Comparison of ENCODE assay signal across 18 cellular contexts in genomic region chr6:81937296-81937937, GRCh38.
DNase-seq lines count a peak whose midpoint lies in the region; ATAC-seq and TF ChIP-seq lines count a peak whose summit lies in the region.
"Had no signal": no experiment of that assay in that cellular context is flagged by ENCODE, and none has a peak within 500 bp of the region (broad histone marks: within the 10 kb centered on the region; RNA-seq: fewer than 3 reads in every experiment).

No MANE protein-coding gene starts in this region.

- no peak overlapping the region for H3K14ac ChIP-seq in neuronal stem cell (ENCODE audit: low read length)

- WGBS in neuronal stem cell (ENCODE audit: extremely low coverage in 2 of 2, insufficient read length in 2 of 2, insufficient replicate concordance in 1 of 2), 2 donors = no CpG with 5 or more reads among the region's 6 CpGs

- H3K27ac ChIP-seq in epithelial cell of prostate = peak overlapping the region; percentile 99
- no peak overlapping the region for H3K27ac ChIP-seq in neuronal stem cell (replicated peaks; ENCODE audit: low read length)
- no peak overlapping the region for H3K27ac ChIP-seq in neural progenitor cell
- no peak overlapping the region for H3K27ac ChIP-seq in upper lobe of right lung
- H3K27ac ChIP-seq: RWPE1 had no signal

- no peaks in the 10 kb centered on the region for H3K4me1 ChIP-seq in neuronal stem cell (ENCODE audit: control insufficient read depth in 2 of 2, insufficient read depth in 1 of 2, low read depth in 1 of 2, low read length in 2 of 2)
- H3K4me1 ChIP-seq in neural progenitor cell = peaks cover 14% of the 10 kb centered on the region
- no peaks in the 10 kb centered on the region for H3K4me1 ChIP-seq in upper lobe of right lung

- H3K4me3 ChIP-seq in neuronal stem cell (ENCODE audit: low read length in 2 of 2) (no peak overlapping the region), neural progenitor cell (no peak overlapping the region), upper lobe of right lung (no peak overlapping the region)
- H3K4me3 ChIP-seq: HAP-1 had no signal

- H3K27ac Mint-ChIP-seq in neural progenitor cell = no peak overlapping the region
- H3K27ac Mint-ChIP-seq: activated T-helper 17 cell treated with anti-CD3 and anti-CD28 coated beads, Interleukin-2, amount 50 U/mL, for 72 hours had no signal

- no peak overlapping the region for H4K91ac ChIP-seq in neuronal stem cell (ENCODE audit: low read depth, low read length, poor library complexity)

- H4K20me1 ChIP-seq in neural progenitor cell (ENCODE audit: low read depth) = no peaks in the 10 kb centered on the region

- DNase-seq in Daoy (ENCODE audit: low read depth) (peak; percentile 21), NCI-H460 (ENCODE audit: extremely low read depth, low read depth) (peak; percentile 15), epithelial cell of prostate (ENCODE audit: low read depth, low spot score) (peak; percentile 33), neuronal stem cell (ENCODE audit: low spot score) (no peak), neural progenitor cell (ENCODE audit: low spot score) (no peak), Ammon's horn (ENCODE audit: low spot score) (no peak), upper lobe of right lung (no peak)
- DNase-seq: glutamatergic neuron; midbrain; NCI-H187; stimulated activated CD4-positive, alpha-beta T cell treated with anti-CD3 and anti-CD28 coated beads, Interleukin-12 subunit alpha, Interleukin-12 subunit beta, amount 100 ng/mL, for 4 hours had no signal

- H3K27me3 ChIP-seq in neuronal stem cell (ENCODE audit: control insufficient read depth in 3 of 3, insufficient read depth in 3 of 3, low read depth in 1 of 3, low read length in 3 of 3) (no peaks in the 10 kb centered on the region), neural progenitor cell (no peaks in the 10 kb centered on the region), upper lobe of right lung (no peaks in the 10 kb centered on the region)

- no peak overlapping the region for H3K18ac ChIP-seq in neuronal stem cell (ENCODE audit: low read length)

- no peaks in the 10 kb centered on the region for H3K9me3 Mint-ChIP-seq in neural progenitor cell

- H3K79me1 ChIP-seq in neuronal stem cell (ENCODE audit: low read depth, low read length) = no peaks in the 10 kb centered on the region

- H3K79me2 ChIP-seq in neural progenitor cell (ENCODE audit: low read depth) = no peaks in the 10 kb centered on the region

- H2AFZ ChIP-seq in neuronal stem cell (ENCODE audit: low read length) (peak overlapping the region; percentile 6), neural progenitor cell (replicated peaks) (no peak overlapping the region)

- H3K4me3 Mint-ChIP-seq in neural progenitor cell = no peak overlapping the region
- H3K4me3 Mint-ChIP-seq: activated T-helper 17 cell treated with anti-CD3 and anti-CD28 coated beads, Interleukin-2, amount 50 U/mL, for 72 hours; CD14-positive monocyte; central memory CD8-positive, alpha-beta T cell had no signal

- H3K4ac ChIP-seq in neuronal stem cell (ENCODE audit: low read length) = no peak overlapping the region

- H2BK12ac ChIP-seq in neuronal stem cell (ENCODE audit: low read length) = no peak overlapping the region

- no peak overlapping the region for H3K23ac ChIP-seq in neuronal stem cell (ENCODE audit: low read depth, low read length, poor library complexity)

- H3K9ac ChIP-seq in neuronal stem cell (ENCODE audit: low read depth, low read length, poor library complexity) (no peak overlapping the region), neural progenitor cell (no peak overlapping the region)

- TF ChIP-seq CTCF in neural progenitor cell (IDR thresholded peaks at IDR 0.05) (no peak), upper lobe of right lung (IDR thresholded peaks at IDR 0.05) (no peak)

- peaks cover 3% of the 10 kb centered on the region for H3K27me3 Mint-ChIP-seq in neural progenitor cell (ENCODE audit: insufficient read depth, low read depth)
- H3K27me3 Mint-ChIP-seq: central memory CD8-positive, alpha-beta T cell had no signal

- no peak overlapping the region for H2BK120ac ChIP-seq in neuronal stem cell (ENCODE audit: low read depth, low read length)

- H2BK15ac ChIP-seq in neuronal stem cell (ENCODE audit: low read length) = no peak overlapping the region

- intact Hi-C loops in upper lobe of right lung (cut with DNase I) = no loop called here

- H3K9me3 ChIP-seq in neuronal stem cell (replicated peaks in 1 of 2; ENCODE audit: control insufficient read depth in 2 of 2, insufficient read depth in 1 of 2, low read depth in 1 of 2, low read length in 2 of 2) (no peaks in the 10 kb centered on the region), neural progenitor cell (ENCODE audit: low read depth) (no peaks in the 10 kb centered on the region), upper lobe of right lung (no peaks in the 10 kb centered on the region)
- H3K9me3 ChIP-seq: HAP-1 had no signal

- ATAC-seq in GM21717 (IDR thresholded peaks at IDR 0.05; ENCODE audit: unreplicated experiment) (no peak), upper lobe of right lung (no peak)
- ATAC-seq: activated CD4-positive, CD25-positive, alpha-beta regulatory T cell treated with anti-CD3 and anti-CD28 coated beads, Interleukin-2, amount 50 U/mL, for 24 hours; activated T-helper 17 cell treated with anti-CD3 and anti-CD28 coated beads, Interleukin-2, amount 50 U/mL, for 72 hours had no signal

- no peaks in the 10 kb centered on the region for H3F3A ChIP-seq in neural progenitor cell (ENCODE audit: low read depth)

- H2BK5ac ChIP-seq in neuronal stem cell (ENCODE audit: low read length) = no peak overlapping the region

- H3K36me3 ChIP-seq in neuronal stem cell (replicated peaks in 1 of 2; ENCODE audit: control insufficient read depth in 2 of 2, insufficient read depth in 2 of 2, low read length in 2 of 2) = no peaks in the 10 kb centered on the region
- H3K36me3 ChIP-seq in neural progenitor cell = no peaks in the 10 kb centered on the region
- no peaks in the 10 kb centered on the region for H3K36me3 ChIP-seq in upper lobe of right lung
- H3K36me3 ChIP-seq: HAP-1 had no signal

- H4K8ac ChIP-seq in neuronal stem cell (ENCODE audit: low read depth, low read length) = no peak overlapping the region

- H3K4me2 ChIP-seq in neuronal stem cell (ENCODE audit: insufficient read depth, low read length, poor library complexity, severe bottlenecking) (no peak overlapping the region), neural progenitor cell (no peak overlapping the region)

- H3K4me1 Mint-ChIP-seq in neural progenitor cell = peaks cover 4% of the 10 kb centered on the region
- H3K4me1 Mint-ChIP-seq: central memory CD8-positive, alpha-beta T cell had no signal

- H3K36me3 Mint-ChIP-seq in neural progenitor cell = no peaks in the 10 kb centered on the region
- H3K36me3 Mint-ChIP-seq: CD14-positive monocyte had no signal

- H2AK5ac ChIP-seq in neuronal stem cell (ENCODE audit: low read depth, low read length) = no peak overlapping the region

Comparison
In these comparisons a context has a peak if more than half of its experiments do, and no peak if none do; other contexts are left out.
1. DNase-seq: peak in Daoy (single experiment), NCI-H460 (single experiment) and epithelial cell of prostate (single experiment); none in neuronal stem cell (single experiment), neural progenitor cell (single experiment), Ammon's horn (single experiment) and upper lobe of right lung (single experiment).